Comparison of ENCODE assay signal across 23 cellular contexts in genomic region chr4:69874507-69874906, GRCh38. TPM values are rescaled to one million over a fixed set of nuclear protein-coding genes. Genes with fewer than 3 reads are reported as not detected.
"Had no signal": no experiment of that assay in that cellular context is flagged by ENCODE, and none has a peak within 500 bp of the region (broad histone marks: within the 10 kb centered on the region; RNA-seq: fewer than 3 reads in every experiment).

No MANE protein-coding gene starts in this region.

- DNase-seq: effector memory CD4-positive, alpha-beta T cell; esophagus squamous epithelium; foreskin fibroblast; kidney glomerular epithelial cell; natural killer cell; posterior cingulate gyrus; sigmoid colon; stimulated activated CD4-positive, alpha-beta T cell treated with anti-CD3 and anti-CD28 coated beads, Interleukin-2, amount 100 ng/mL, for 24 hours; stimulated activated naive CD4-positive, alpha-beta T cell had no signal

- H3K27ac Mint-ChIP-seq: mesothelial cell of epicardium, natural killer cell had no signal

- H3K27me3 ChIP-seq: esophagus squamous epithelium, right atrium auricular region, sigmoid colon, tibial nerve had no signal

- H3K27me3 Mint-ChIP-seq: central memory CD8-positive, alpha-beta T cell had no signal

- H3K4me3 ChIP-seq: esophagus squamous epithelium, right atrium auricular region, sigmoid colon, skin epidermis, tibial nerve had no signal

- H3K4me1 ChIP-seq: esophagus squamous epithelium, right atrium auricular region, sigmoid colon, tibial nerve had no signal

- H3K4me1 Mint-ChIP-seq: central memory CD8-positive, alpha-beta T cell; natural killer cell; neural crest cell had no signal

- H3K9me3 Mint-ChIP-seq: central memory CD8-positive, alpha-beta T cell; natural killer cell had no signal

- H3K9me3 ChIP-seq: esophagus squamous epithelium, right atrium auricular region, sigmoid colon, tibial nerve had no signal

- H3K36me3 ChIP-seq: esophagus squamous epithelium, right atrium auricular region, sigmoid colon, tibial nerve had no signal

- H3K36me3 Mint-ChIP-seq: natural killer cell had no signal

- ATAC-seq: left lobe of liver, natural killer cell had no signal

- H3K4me3 Mint-ChIP-seq: central memory CD8-positive, alpha-beta T cell; mesothelial cell of epicardium; natural killer cell; neural crest cell had no signal

- H3K27ac ChIP-seq: esophagus squamous epithelium, right atrium auricular region, sigmoid colon, skin epidermis, tibial nerve had no signal

RNA-seq across cellular contexts. Expression of gene SULT1E1, which starts 14.6 kb away (rescaled TPM):
- total RNA-seq: epithelial cell of proximal tubule, myocyte, natural killer cell, neural crest cell, right atrium auricular region, sigmoid colon, tibial nerve had no signal

RNA-seq across cellular contexts. Expression of gene CSN1S1, which starts 56.4 kb away (rescaled TPM):
- total RNA-seq: epithelial cell of proximal tubule, esophagus squamous epithelium, left lobe of liver, mesothelial cell of epicardium, mucosa of gallbladder, myocyte, natural killer cell, neural crest cell, osteocyte, pulmonary artery endothelial cell, right atrium auricular region, sigmoid colon, temporal lobe, ureter had no signal
